ENCODE assay signal across 9 cellular contexts in the genomic region with DNA sequence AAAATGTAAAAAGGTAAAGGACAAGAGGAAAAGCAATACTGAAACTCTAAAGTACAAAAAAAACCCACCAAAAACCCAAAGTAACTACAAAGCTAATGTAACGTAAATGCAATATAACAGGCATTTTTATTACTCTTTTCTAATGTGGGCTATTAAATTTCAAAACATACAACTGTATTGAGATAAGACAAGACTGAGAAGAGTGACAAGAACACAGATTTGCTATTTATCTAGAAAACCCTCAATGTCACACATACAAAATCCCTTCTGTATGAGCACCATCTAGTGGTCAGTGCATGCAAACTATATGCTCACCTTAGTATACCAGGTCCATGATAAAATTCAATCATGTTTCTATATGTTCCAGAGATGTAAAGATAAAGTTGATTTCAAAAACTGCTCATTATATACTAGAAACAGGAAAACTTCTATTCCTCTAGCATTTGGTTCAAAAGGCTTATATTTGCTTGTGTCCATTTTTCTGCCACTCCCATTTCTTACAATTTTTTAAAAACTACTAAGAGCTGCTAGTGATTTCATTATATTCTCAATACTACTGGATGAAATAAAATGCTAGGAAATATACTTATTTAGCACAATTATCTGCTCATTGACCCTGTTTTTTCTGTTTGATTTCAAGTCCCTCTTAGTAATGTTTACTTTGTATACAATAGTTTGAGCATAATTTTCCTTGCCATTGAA.
DNase-seq lines count a peak whose midpoint lies in the region; ATAC-seq and TF ChIP-seq lines count a peak whose summit lies in the region.
"Had no signal": no experiment of that assay in that cellular context is flagged by ENCODE, and none has a peak within 500 bp of the region (broad histone marks: within the 10 kb centered on the region; RNA-seq: fewer than 3 reads in every experiment).

No MANE protein-coding gene starts in this region.

- ATAC-seq in GM18858 (IDR thresholded peaks at IDR 0.05; ENCODE audit: unreplicated experiment) (peak; percentile 53), upper lobe of right lung (peak; percentile 87), HG03039 (IDR thresholded peaks at IDR 0.05; ENCODE audit: unreplicated experiment) (no peak)

- intact Hi-C loops in PC-9 (cut with micrococcal nuclease; ENCODE audit: unreplicated experiment) (loop anchor here (2.0 to 10.0 kb wide), 3 partner anchors 208 to 662 kb away; no protein-coding TSS in a partner anchor), upper lobe of right lung (cut with DNase I) (no loop called here)

- peaks cover 2% of the 10 kb centered on the region for H3K36me3 Mint-ChIP-seq in chondrocyte (ENCODE audit: low read depth)

- POLR2A ChIA-PET in PC-9 (lab: Charles Lee; ENCODE audit: unreplicated experiment), result interaction anchor here (0.6 kb wide), 1 partner anchor 70 kb away, joined by 3 read pairs; no protein-coding TSS in a partner anchor

- CTCF ChIA-PET in PC-9 (lab: Charles Lee), result interaction anchor here (0.6 kb wide), 2 partner anchors 260 to 805 kb away, joined by 6 to 13 read pairs; no protein-coding TSS in a partner anchor

- no peaks in the 10 kb centered on the region for H3K9me3 Mint-ChIP-seq in chondrocyte (ENCODE audit: low read depth)
- H3K9me3 Mint-ChIP-seq: T-helper 1 cell treated with Interleukin-12 subunit alpha and Interleukin-12 subunit beta and Interleukin-4 antibody, amounts not matched to agents 30 μg/mL and 1 μg/mL, for 36 hours had no signal

- H3K9me3 ChIP-seq in Loucy (ENCODE audit: insufficient read depth, low read depth, low read length) (no peaks in the 10 kb centered on the region), PC-9 (ENCODE audit: insufficient read depth, low read depth) (no peaks in the 10 kb centered on the region), liver (ENCODE audit: control insufficient read depth in 4 of 4, low read length in 3 of 4) (no peaks in the 10 kb centered on the region), upper lobe of right lung (no peaks in the 10 kb centered on the region)

- H3K4me1 ChIP-seq in Loucy (ENCODE audit: insufficient read depth, low read length, poor library complexity, severe bottlenecking) (peaks cover 10% of the 10 kb centered on the region), PC-9 (replicated peaks; ENCODE audit: insufficient read depth) (peaks cover 16% of the 10 kb centered on the region), liver (ENCODE audit: control insufficient read depth in 4 of 4, insufficient read depth in 4 of 4, low read length in 3 of 4) (peaks cover 0 to 2% (median 0%) of the 10 kb centered on the region in 4 donors), upper lobe of right lung (no peaks in the 10 kb centered on the region)

- H3K27me3 ChIP-seq in Loucy (ENCODE audit: insufficient read depth, low read length, poor library complexity, severe bottlenecking), result no peaks in the 10 kb centered on the region
- H3K27me3 ChIP-seq in PC-9 (ENCODE audit: insufficient read depth, low read depth), result no peaks in the 10 kb centered on the region
- no peaks in the 10 kb centered on the region for H3K27me3 ChIP-seq in liver (ENCODE audit: control insufficient read depth in 4 of 4, insufficient read depth in 4 of 4, low read length in 3 of 4)
- H3K27me3 ChIP-seq in upper lobe of right lung, result no peaks in the 10 kb centered on the region

- H4K20me1 ChIP-seq in Loucy (ENCODE audit: insufficient read depth, low read length, poor library complexity, severe bottlenecking), result peaks cover 29% of the 10 kb centered on the region
- peaks cover 81% of the 10 kb centered on the region for H4K20me1 ChIP-seq in PC-9 (ENCODE audit: insufficient read depth)

- no peaks in the 10 kb centered on the region for H3K27me3 Mint-ChIP-seq in chondrocyte (ENCODE audit: low read depth)

- H3K27ac ChIP-seq in PC-9 (no peak overlapping the region), liver (ENCODE audit: low read depth in 1 of 2, low read length in 2 of 2) (no peak overlapping the region), upper lobe of right lung (no peak overlapping the region)

- H2AFZ ChIP-seq in Loucy (ENCODE audit: low read length), result no peak overlapping the region
- H2AFZ ChIP-seq in PC-9, result no peak overlapping the region

- no peak overlapping the region for H3K9ac ChIP-seq in Loucy (ENCODE audit: low read depth, low read length, poor library complexity, severe bottlenecking)
- H3K9ac ChIP-seq in liver (ENCODE audit: low read depth in 1 of 2, low read length in 2 of 2), result no peak overlapping the region

- no TSS peak for BruUV-seq in PC-9 (replicated peaks; lab: Mats Ljungman, UMichigan)

- H3K36me3 ChIP-seq in Loucy (ENCODE audit: insufficient read depth, low read length) (peaks cover 9% of the 10 kb centered on the region; the same call in 1 of the 2 replicates), PC-9 (ENCODE audit: low read depth) (peaks cover 15% of the 10 kb centered on the region), liver (ENCODE audit: control insufficient read depth in 4 of 4, insufficient read depth in 3 of 4, low read depth in 1 of 4, low read length in 3 of 4) (no peaks in the 10 kb centered on the region), upper lobe of right lung (no peaks in the 10 kb centered on the region)

- H3K4me2 ChIP-seq in Loucy (ENCODE audit: low read depth, low read length, poor library complexity, severe bottlenecking), result no peak overlapping the region
- no peak overlapping the region for H3K4me2 ChIP-seq in PC-9

- H3K4me3 ChIP-seq in Loucy (ENCODE audit: low read length, poor library complexity, severe bottlenecking) (no peak overlapping the region), PC-9 (no peak overlapping the region), liver (ENCODE audit: low read depth in 1 of 3, low read length in 3 of 3) (no peak overlapping the region), upper lobe of right lung (no peak overlapping the region)

- TF ChIP-seq CTCF in Loucy (conservative IDR thresholded peaks at IDR 0.05; ENCODE audit: low read length) (peak; percentile 96), PC-9 (conservative IDR thresholded peaks at IDR 0.05) (peak; percentile 95), chondrocyte (IDR thresholded peaks at IDR 0.05) (peak; percentile 97), liver (IDR thresholded peaks at IDR 0.05; ENCODE audit: low read depth, low read length, missing input control) (peak; percentile 78), upper lobe of right lung (IDR thresholded peaks at IDR 0.05) (peak; percentile 89)

- H3K27ac Mint-ChIP-seq in chondrocyte (ENCODE audit: unreplicated experiment), result peak overlapping the region; percentile 29
- H3K27ac Mint-ChIP-seq: T-helper 1 cell treated with Interleukin-12 subunit alpha and Interleukin-12 subunit beta and Interleukin-4 antibody, amounts not matched to agents 30 μg/mL and 1 μg/mL, for 36 hours had no signal

- H3K4me1 Mint-ChIP-seq in chondrocyte (ENCODE audit: low read depth), result peaks cover 25% of the 10 kb centered on the region

- peak; percentile 92 to 93 for TF ChIP-seq RAD21 in liver (IDR thresholded peaks at IDR 0.05)

- H3K9me2 ChIP-seq in Loucy (replicated peaks; ENCODE audit: low read depth, low read length) (no peaks in the 10 kb centered on the region), PC-9 (ENCODE audit: insufficient read depth) (no peaks in the 10 kb centered on the region)

- DNase-seq in COLO668 (lab: John Stamatoyannopoulos, UW; ENCODE audit: unreplicated experiment), result peak; percentile 15
- peak; percentile 8 to 69 for DNase-seq in PC-9
- DNase-seq in chondrocyte (ENCODE audit: low spot score), result no peak
- no peak for DNase-seq in upper lobe of right lung

- 72% methylated on average over 1 of the region's 1 CpG for WGBS in liver

- H3F3A ChIP-seq in Loucy (ENCODE audit: low read depth) (no peaks in the 10 kb centered on the region), PC-9 (ENCODE audit: insufficient read depth, low read depth) (peaks cover 90% of the 10 kb centered on the region)

- H3K4me3 Mint-ChIP-seq in chondrocyte (ENCODE audit: unreplicated experiment), result no peak overlapping the region
- H3K4me3 Mint-ChIP-seq: T-helper 1 cell treated with Interleukin-12 subunit alpha and Interleukin-12 subunit beta and Interleukin-4 antibody, amounts not matched to agents 30 μg/mL and 1 μg/mL, for 36 hours had no signal

- peaks cover 60% of the 10 kb centered on the region for H3K79me2 ChIP-seq in Loucy (ENCODE audit: insufficient read depth, low read length)
- peaks cover 89% of the 10 kb centered on the region for H3K79me2 ChIP-seq in PC-9 (ENCODE audit: low read depth)

TF ChIP-seq in liver, 16 proteins besides CTCF, POLR2A, EP300 and RAD21:
- TF ChIP-seq, protein P1, sequence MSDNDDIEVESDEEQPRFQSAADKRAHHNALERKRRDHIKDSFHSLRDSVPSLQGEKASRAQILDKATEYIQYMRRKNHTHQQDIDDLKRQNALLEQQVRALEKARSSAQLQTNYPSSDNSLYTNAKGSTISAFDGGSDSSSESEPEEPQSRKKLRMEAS (IDR thresholded peaks at IDR 0.05), result no peak
- TF ChIP-seq, protein P2, sequence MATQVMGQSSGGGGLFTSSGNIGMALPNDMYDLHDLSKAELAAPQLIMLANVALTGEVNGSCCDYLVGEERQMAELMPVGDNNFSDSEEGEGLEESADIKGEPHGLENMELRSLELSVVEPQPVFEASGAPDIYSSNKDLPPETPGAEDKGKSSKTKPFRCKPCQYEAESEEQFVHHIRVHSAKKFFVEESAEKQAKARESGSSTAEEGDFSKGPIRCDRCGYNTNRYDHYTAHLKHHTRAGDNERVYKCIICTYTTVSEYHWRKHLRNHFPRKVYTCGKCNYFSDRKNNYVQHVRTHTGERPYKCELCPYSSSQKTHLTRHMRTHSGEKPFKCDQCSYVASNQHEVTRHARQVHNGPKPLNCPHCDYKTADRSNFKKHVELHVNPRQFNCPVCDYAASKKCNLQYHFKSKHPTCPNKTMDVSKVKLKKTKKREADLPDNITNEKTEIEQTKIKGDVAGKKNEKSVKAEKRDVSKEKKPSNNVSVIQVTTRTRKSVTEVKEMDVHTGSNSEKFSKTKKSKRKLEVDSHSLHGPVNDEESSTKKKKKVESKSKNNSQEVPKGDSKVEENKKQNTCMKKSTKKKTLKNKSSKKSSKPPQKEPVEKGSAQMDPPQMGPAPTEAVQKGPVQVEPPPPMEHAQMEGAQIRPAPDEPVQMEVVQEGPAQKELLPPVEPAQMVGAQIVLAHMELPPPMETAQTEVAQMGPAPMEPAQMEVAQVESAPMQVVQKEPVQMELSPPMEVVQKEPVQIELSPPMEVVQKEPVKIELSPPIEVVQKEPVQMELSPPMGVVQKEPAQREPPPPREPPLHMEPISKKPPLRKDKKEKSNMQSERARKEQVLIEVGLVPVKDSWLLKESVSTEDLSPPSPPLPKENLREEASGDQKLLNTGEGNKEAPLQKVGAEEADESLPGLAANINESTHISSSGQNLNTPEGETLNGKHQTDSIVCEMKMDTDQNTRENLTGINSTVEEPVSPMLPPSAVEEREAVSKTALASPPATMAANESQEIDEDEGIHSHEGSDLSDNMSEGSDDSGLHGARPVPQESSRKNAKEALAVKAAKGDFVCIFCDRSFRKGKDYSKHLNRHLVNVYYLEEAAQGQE (IDR thresholded peaks at IDR 0.05), result no peak
- TF ChIP-seq HNF4A (conservative IDR thresholded peaks at IDR 0.05) (no peak), GABPA (IDR thresholded peaks at IDR 0.05 in 1 of 2, conservative IDR thresholded peaks at IDR 0.05 in 1 of 2) (no peak), HNF4G (IDR thresholded peaks at IDR 0.05) (no peak), TAF1 (conservative IDR thresholded peaks at IDR 0.05) (no peak)

Comparison
In these comparisons a context has a peak if more than half of its experiments do, and no peak if none do; other contexts are left out.
1. DNase-seq: peak in COLO668 (single experiment) and PC-9 (2 of 2); none in chondrocyte (single experiment) and upper lobe of right lung (single experiment).
2. Peak in every context shown above with its lines, with median percentiles within 50 percentile points of each other: CTCF ChIP-seq.